In genomic region chr3:13362551-13362950, GRCh38 we compare ENCODE assay signal across 1 cellular context.
TF ChIP-seq lines count a peak whose summit lies in the region.

No MANE protein-coding gene starts in this region.

TF ChIP-seq in GM23338, 12 proteins besides CTCF, POLR2A, EP300 and RAD21 (continued from another document):
- TF ChIP-seq ETS1 (IDR thresholded peaks at IDR 0.05) (no peak), POLR2AphosphoS5 (IDR thresholded peaks at IDR 0.05; ENCODE audit: low read depth) (no peak), JUNB (IDR thresholded peaks at IDR 0.05; ENCODE audit: unreplicated experiment) (no peak), ZNF462 (CRISPR knock-in tag; IDR thresholded peaks at IDR 0.05) (no peak)
